In the genomic region with DNA sequence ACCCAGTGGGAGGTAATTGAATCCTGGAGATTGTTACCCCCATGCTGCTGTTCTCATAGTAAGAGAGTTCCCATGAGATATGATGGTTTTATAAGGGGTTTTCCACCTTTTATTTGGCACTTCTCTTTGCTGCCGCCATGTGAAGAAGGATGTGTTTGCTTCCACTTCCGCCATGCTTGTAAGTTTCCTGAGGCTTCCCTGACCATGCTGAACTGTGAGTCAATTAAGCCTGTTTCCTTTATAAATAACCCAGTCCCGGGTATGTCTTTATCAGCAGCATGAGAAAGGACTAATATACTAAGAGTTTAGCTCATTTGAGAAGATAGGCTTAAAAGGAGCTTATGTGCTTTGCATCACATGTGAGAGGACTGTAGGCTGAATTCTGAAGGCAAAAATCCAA, we compare ENCODE assay signal across 20 cellular contexts. TPM values are rescaled to one million over a fixed set of nuclear protein-coding genes. Genes with fewer than 3 reads are reported as not detected.
DNase-seq lines count a peak whose midpoint lies in the region; ATAC-seq, FAIRE-seq and TF ChIP-seq lines count a peak whose summit lies in the region.
"Had no signal": no experiment of that assay in that cellular context is flagged by ENCODE, and none has a peak within 500 bp of the region (broad histone marks: within the 10 kb centered on the region; RNA-seq: fewer than 3 reads in every experiment).

No MANE protein-coding gene starts in this region.

- FAIRE-seq in GM19239 (lab: Jason Lieb, UNC): no peak
- FAIRE-seq: A204.1, GM12878, GM18507 had no signal

- no peaks in the 10 kb centered on the region for H3K9me3 Mint-ChIP-seq in activated T-cell treated with anti-CD3 and anti-CD28 coated beads, Interleukin-2, amount 50 U/mL, for 72 hours
- H3K9me3 Mint-ChIP-seq in activated T-cell treated with anti-CD3 and anti-CD28 coated beads, Interleukin-2, amount 50 U/mL, for 4 hours: no peaks in the 10 kb centered on the region
- no peaks in the 10 kb centered on the region for H3K9me3 Mint-ChIP-seq in stimulated activated naive B cell treated with anti-CD40 and anti-IgM and Interleukin-4, amounts not matched to agents 10 μg/mL and 1 μg/mL and 100 μg/mL, for 72 hours
- H3K9me3 Mint-ChIP-seq: IgD-negative memory B cell had no signal

- ATAC-seq in activated T-cell treated with anti-CD3 and anti-CD28 coated beads, Interleukin-2, amount 50 U/mL, for 72 hours (replicated peaks in 1 of 2): no peak
- ATAC-seq in activated T-cell treated with anti-CD3 and anti-CD28 coated beads, Interleukin-2, amount 50 U/mL, for 4 hours: no peak
- no peak for ATAC-seq in stimulated activated naive B cell treated with anti-CD40 and anti-IgM and Interleukin-4, amounts not matched to agents 10 μg/mL and 1 μg/mL and 100 μg/mL, for 72 hours (replicated peaks)
- ATAC-seq in GM21825 (IDR thresholded peaks at IDR 0.05; ENCODE audit: unreplicated experiment): no peak
- ATAC-seq: GM12878 had no signal

- peak overlapping the region; percentile 1 for H3K27ac ChIP-seq in angular gyrus (ENCODE audit: low read depth, low read length)
- H3K27ac ChIP-seq: C4-2B, GM23248 had no signal

- DNase-seq in activated T-cell treated with anti-CD3 and anti-CD28 coated beads, Interleukin-2, amount 50 U/mL, for 72 hours: no peak
- DNase-seq in activated T-cell treated with anti-CD3 and anti-CD28 coated beads, Interleukin-2, amount 50 U/mL, for 4 hours: no peak
- DNase-seq in fibroblast of villous mesenchyme (ENCODE audit: low read depth) (peak; percentile 20), GM19239 (ENCODE audit: insufficient read length, low spot score) (no peak)
- no peak for DNase-seq in stimulated activated naive B cell treated with anti-CD40 and anti-IgM and Interleukin-4, amounts not matched to agents 10 μg/mL and 1 μg/mL and 100 μg/mL, for 72 hours
- DNase-seq in activated CD4-positive, alpha-beta T cell treated with anti-CD3 and anti-CD28 coated beads for 1 hour: no peak
- DNase-seq: Caco-2, NCI-H1092, NCI-H2107, NCI-H345, NCI-H526 treated with DMSO at 0.1 percent for 48 hours, Right ventricle myocardium superior had no signal

- H3K36me3 Mint-ChIP-seq in activated T-cell treated with anti-CD3 and anti-CD28 coated beads, Interleukin-2, amount 50 U/mL, for 72 hours (ENCODE audit: insufficient read depth in 2 of 2): peaks cover 5 to 18% of the 10 kb centered on the region in 2 donors
- H3K36me3 Mint-ChIP-seq in activated T-cell treated with anti-CD3 and anti-CD28 coated beads, Interleukin-2, amount 50 U/mL, for 4 hours (ENCODE audit: insufficient read depth): peaks cover 38% of the 10 kb centered on the region
- H3K36me3 Mint-ChIP-seq in stimulated activated naive B cell treated with anti-CD40 and anti-IgM and Interleukin-4, amounts not matched to agents 10 μg/mL and 1 μg/mL and 100 μg/mL, for 72 hours: peaks cover 15 to 33% of the 10 kb centered on the region in 2 donors
- H3K36me3 Mint-ChIP-seq: IgD-negative memory B cell had no signal

- H3K27ac Mint-ChIP-seq in activated T-cell treated with anti-CD3 and anti-CD28 coated beads, Interleukin-2, amount 50 U/mL, for 72 hours: peak overlapping the region; percentile 25
- peak overlapping the region; percentile 0 for H3K27ac Mint-ChIP-seq in stimulated activated naive B cell treated with anti-CD40 and anti-IgM and Interleukin-4, amounts not matched to agents 10 μg/mL and 1 μg/mL and 100 μg/mL, for 72 hours

- H3K4me3 ChIP-seq in fibroblast of villous mesenchyme (ENCODE audit: low read depth, low read length): no peak overlapping the region
- H3K4me3 ChIP-seq: GM12878, GM23248 had no signal

- no peak for TF ChIP-seq CTCF in fibroblast of villous mesenchyme (IDR thresholded peaks at IDR 0.05; ENCODE audit: insufficient read depth, low read depth, low read length)

- H3K27me3 Mint-ChIP-seq in activated T-cell treated with anti-CD3 and anti-CD28 coated beads, Interleukin-2, amount 50 U/mL, for 72 hours (ENCODE audit: low read depth): no peaks in the 10 kb centered on the region
- H3K27me3 Mint-ChIP-seq in activated T-cell treated with anti-CD3 and anti-CD28 coated beads, Interleukin-2, amount 50 U/mL, for 4 hours (ENCODE audit: low read depth): no peaks in the 10 kb centered on the region
- no peaks in the 10 kb centered on the region for H3K27me3 Mint-ChIP-seq in stimulated activated naive B cell treated with anti-CD40 and anti-IgM and Interleukin-4, amounts not matched to agents 10 μg/mL and 1 μg/mL and 100 μg/mL, for 72 hours
- H3K27me3 Mint-ChIP-seq: IgD-negative memory B cell had no signal

- H3K4me3 Mint-ChIP-seq in activated T-cell treated with anti-CD3 and anti-CD28 coated beads, Interleukin-2, amount 50 U/mL, for 72 hours: no peak overlapping the region
- no peak overlapping the region for H3K4me3 Mint-ChIP-seq in activated T-cell treated with anti-CD3 and anti-CD28 coated beads, Interleukin-2, amount 50 U/mL, for 4 hours
- no peak overlapping the region for H3K4me3 Mint-ChIP-seq in stimulated activated naive B cell treated with anti-CD40 and anti-IgM and Interleukin-4, amounts not matched to agents 10 μg/mL and 1 μg/mL and 100 μg/mL, for 72 hours
- H3K4me3 Mint-ChIP-seq: IgD-negative memory B cell had no signal

- H3K4me1 Mint-ChIP-seq in activated T-cell treated with anti-CD3 and anti-CD28 coated beads, Interleukin-2, amount 50 U/mL, for 72 hours (ENCODE audit: low read depth): no peaks in the 10 kb centered on the region
- no peaks in the 10 kb centered on the region for H3K4me1 Mint-ChIP-seq in activated T-cell treated with anti-CD3 and anti-CD28 coated beads, Interleukin-2, amount 50 U/mL, for 4 hours (ENCODE audit: low read depth)
- peaks cover 6 to 8% of the 10 kb centered on the region in 2 donors for H3K4me1 Mint-ChIP-seq in stimulated activated naive B cell treated with anti-CD40 and anti-IgM and Interleukin-4, amounts not matched to agents 10 μg/mL and 1 μg/mL and 100 μg/mL, for 72 hours

RNA-seq across cellular contexts. Expression of a gene that starts 29.3 kb away (rescaled TPM):
- 10 to 100 TPM; 71.4 to 83.8 TPM for total RNA-seq in activated T-cell treated with anti-CD3 and anti-CD28 coated beads, Interleukin-2, amount 50 U/mL, for 72 hours
- total RNA-seq in activated T-cell treated with anti-CD3 and anti-CD28 coated beads, Interleukin-2, amount 50 U/mL, for 4 hours: 10 to 100 TPM; 89.7 to 91.8 (median 91.8) TPM
- 78.9 and 123 TPM in 2 replicates for total RNA-seq in fibroblast of villous mesenchyme

RNA-seq across cellular contexts. Expression of a gene that starts 45.1 kb away (rescaled TPM):
- 10 to 100 TPM; 82.8 to 88.3 TPM for total RNA-seq in activated T-cell treated with anti-CD3 and anti-CD28 coated beads, Interleukin-2, amount 50 U/mL, for 72 hours
- 10 to 100 TPM; 87.8 to 98.6 (median 94.2) TPM for total RNA-seq in activated T-cell treated with anti-CD3 and anti-CD28 coated beads, Interleukin-2, amount 50 U/mL, for 4 hours
- total RNA-seq in fibroblast of villous mesenchyme: 77.6 and 108 TPM in 2 replicates

RNA-seq across cellular contexts. Expression of a gene that starts 46.3 kb away (rescaled TPM):
- 10 to 100 TPM; 17.1 to 21.8 TPM for total RNA-seq in activated T-cell treated with anti-CD3 and anti-CD28 coated beads, Interleukin-2, amount 50 U/mL, for 72 hours
- 10 to 100 TPM; 21.5 to 30.3 (median 26.3) TPM for total RNA-seq in activated T-cell treated with anti-CD3 and anti-CD28 coated beads, Interleukin-2, amount 50 U/mL, for 4 hours
- 13.5 and 19.0 TPM in 2 replicates for total RNA-seq in fibroblast of villous mesenchyme
